16 cellular contexts compared by ENCODE assay signal in genomic region chr7:240128-240676, GRCh38. TPM values are rescaled to one million over a fixed set of nuclear protein-coding genes. Genes with fewer than 3 reads are reported as not detected.
A peak's percentile ranks its signal among the peaks of the same experiment; 100 is the strongest.
DNase-seq lines count a peak whose midpoint lies in the region; ATAC-seq and TF ChIP-seq lines count a peak whose summit lies in the region.
"Had no signal": no experiment of that assay in that cellular context is flagged by ENCODE, and none has a peak within 500 bp of the region (broad histone marks: within the 10 kb centered on the region; RNA-seq: fewer than 3 reads in every experiment).

No MANE protein-coding gene starts in this region.

- H3K4me1 ChIP-seq in PC-9 (replicated peaks; ENCODE audit: insufficient read depth) = peaks cover 42% of the 10 kb centered on the region
- peaks cover 0 to 54% (median 15%) of the 10 kb centered on the region in 3 donors for H3K4me1 ChIP-seq in gastroesophageal sphincter
- H3K4me1 ChIP-seq: BE2C had no signal

- TF ChIP-seq POLR2A in gastroesophageal sphincter (IDR thresholded peaks at IDR 0.05) = no peak

- H3K4me1 Mint-ChIP-seq in activated CD8-positive, alpha-beta T cell treated with anti-CD3 and anti-CD28 coated beads for 36 hours (ENCODE audit: low read depth) = no peaks in the 10 kb centered on the region
- H3K4me1 Mint-ChIP-seq in activated CD8-positive, alpha-beta T cell treated with anti-CD3 and anti-CD28 coated beads, Interleukin-2, amount 10 ng/mL, durations not matched to agents 7 days and 5 days (ENCODE audit: low read depth) = peaks cover 6% of the 10 kb centered on the region
- H3K4me1 Mint-ChIP-seq in activated CD4-positive, alpha-beta memory T cell treated with anti-CD3 and anti-CD28 coated beads for 36 hours (ENCODE audit: low read depth) = no peaks in the 10 kb centered on the region
- H3K4me1 Mint-ChIP-seq: CD8-positive, alpha-beta memory T cell had no signal

- H3K9me3 Mint-ChIP-seq in activated CD8-positive, alpha-beta T cell treated with anti-CD3 and anti-CD28 coated beads for 36 hours = no peaks in the 10 kb centered on the region
- no peaks in the 10 kb centered on the region for H3K9me3 Mint-ChIP-seq in activated CD8-positive, alpha-beta T cell treated with anti-CD3 and anti-CD28 coated beads, Interleukin-2, amount 10 ng/mL, durations not matched to agents 7 days and 5 days (ENCODE audit: insufficient read depth)
- no peaks in the 10 kb centered on the region for H3K9me3 Mint-ChIP-seq in activated CD4-positive, alpha-beta memory T cell treated with anti-CD3 and anti-CD28 coated beads for 36 hours
- H3K9me3 Mint-ChIP-seq: CD8-positive, alpha-beta memory T cell had no signal

- H3K4me3 Mint-ChIP-seq in activated CD8-positive, alpha-beta T cell treated with anti-CD3 and anti-CD28 coated beads for 36 hours = no peak overlapping the region
- no peak overlapping the region for H3K4me3 Mint-ChIP-seq in activated CD8-positive, alpha-beta T cell treated with anti-CD3 and anti-CD28 coated beads, Interleukin-2, amount 10 ng/mL, durations not matched to agents 7 days and 5 days
- H3K4me3 Mint-ChIP-seq in activated CD4-positive, alpha-beta memory T cell treated with anti-CD3 and anti-CD28 coated beads for 36 hours = no peak overlapping the region
- H3K4me3 Mint-ChIP-seq: CD8-positive, alpha-beta memory T cell had no signal

- BruUV-seq in PC-9 (replicated peaks; lab: Mats Ljungman, UMichigan) = no TSS peak

- ATAC-seq in activated CD8-positive, alpha-beta T cell treated with anti-CD3 and anti-CD28 coated beads for 36 hours = peak; percentile 28
- ATAC-seq in activated CD8-positive, alpha-beta T cell treated with anti-CD3 and anti-CD28 coated beads, Interleukin-2, amount 10 ng/mL, durations not matched to agents 7 days and 5 days = no peak
- ATAC-seq in gastroesophageal sphincter = peak; percentile 17
- peak; percentile 8 for ATAC-seq in sciatic nerve

- no peaks in the 10 kb centered on the region for H3K36me3 ChIP-seq in PC-9 (ENCODE audit: low read depth)
- peaks cover 0 to 11% of the 10 kb centered on the region in 2 donors for H3K36me3 ChIP-seq in gastroesophageal sphincter
- H3K36me3 ChIP-seq: BE2C had no signal

- peaks cover 7% of the 10 kb centered on the region; the same call in 1 of the 2 replicates for H3K79me2 ChIP-seq in PC-9 (ENCODE audit: low read depth)

- H2AFZ ChIP-seq in PC-9 = peak overlapping the region; percentile 52; the same call in 1 of the 2 replicates

- TF ChIP-seq EP300 in gastroesophageal sphincter (IDR thresholded peaks at IDR 0.05) = no peak

- H3K4me3 ChIP-seq in PC-9 = peak overlapping the region; percentile 20; the same call in 1 of the 2 replicates
- H3K4me3 ChIP-seq in gastroesophageal sphincter = no peak overlapping the region

- H4K20me1 ChIP-seq in PC-9 (ENCODE audit: insufficient read depth) = no peaks in the 10 kb centered on the region

- peaks cover 4% of the 10 kb centered on the region for H3K27me3 Mint-ChIP-seq in activated CD8-positive, alpha-beta T cell treated with anti-CD3 and anti-CD28 coated beads for 36 hours
- peaks cover 1% of the 10 kb centered on the region for H3K27me3 Mint-ChIP-seq in activated CD8-positive, alpha-beta T cell treated with anti-CD3 and anti-CD28 coated beads, Interleukin-2, amount 10 ng/mL, durations not matched to agents 7 days and 5 days (ENCODE audit: low read depth)
- no peaks in the 10 kb centered on the region for H3K27me3 Mint-ChIP-seq in activated CD4-positive, alpha-beta memory T cell treated with anti-CD3 and anti-CD28 coated beads for 36 hours
- H3K27me3 Mint-ChIP-seq: CD8-positive, alpha-beta memory T cell had no signal

- no peaks in the 10 kb centered on the region for H3K27me3 ChIP-seq in PC-9 (ENCODE audit: insufficient read depth, low read depth)
- no peaks in the 10 kb centered on the region for H3K27me3 ChIP-seq in gastroesophageal sphincter
- H3K27me3 ChIP-seq: BE2C had no signal

- H3K27ac ChIP-seq in PC-9 (peak overlapping the region; percentile 75), gastroesophageal sphincter (peak overlapping the region in 1 of 4 donors; percentile 41)
- H3K27ac ChIP-seq: 22Rv1, HL-60 had no signal

- no peaks in the 10 kb centered on the region for H3K36me3 Mint-ChIP-seq in activated CD8-positive, alpha-beta T cell treated with anti-CD3 and anti-CD28 coated beads for 36 hours (ENCODE audit: low read depth)
- H3K36me3 Mint-ChIP-seq in activated CD8-positive, alpha-beta T cell treated with anti-CD3 and anti-CD28 coated beads, Interleukin-2, amount 10 ng/mL, durations not matched to agents 7 days and 5 days (ENCODE audit: low read depth) = no peaks in the 10 kb centered on the region
- H3K36me3 Mint-ChIP-seq in activated CD4-positive, alpha-beta memory T cell treated with anti-CD3 and anti-CD28 coated beads for 36 hours = no peaks in the 10 kb centered on the region
- H3K36me3 Mint-ChIP-seq: CD8-positive, alpha-beta memory T cell had no signal

- no peak overlapping the region for H3K27ac Mint-ChIP-seq in activated CD8-positive, alpha-beta T cell treated with anti-CD3 and anti-CD28 coated beads for 36 hours
- H3K27ac Mint-ChIP-seq in activated CD8-positive, alpha-beta T cell treated with anti-CD3 and anti-CD28 coated beads, Interleukin-2, amount 10 ng/mL, durations not matched to agents 7 days and 5 days = no peak overlapping the region
- H3K27ac Mint-ChIP-seq in activated CD4-positive, alpha-beta memory T cell treated with anti-CD3 and anti-CD28 coated beads for 36 hours = no peak overlapping the region
- H3K27ac Mint-ChIP-seq: CD8-positive, alpha-beta memory T cell had no signal

- POLR2A ChIA-PET in activated CD8-positive, alpha-beta T cell treated with anti-CD3 and anti-CD28 coated beads for 36 hours (lab: Charles Lee) = no interaction called here
- POLR2A ChIA-PET in activated CD8-positive, alpha-beta T cell treated with anti-CD3 and anti-CD28 coated beads, Interleukin-2, amount 10 ng/mL, durations not matched to agents 7 days and 5 days (lab: Charles Lee) = no interaction called here
- POLR2A ChIA-PET in PC-9 (lab: Charles Lee; ENCODE audit: unreplicated experiment) = interaction anchor here (0.7 to 1.1 kb wide), 2 partner anchors 48 to 71 kb away, joined by 4 to 5 read pairs; no protein-coding TSS in a partner anchor
- POLR2A ChIA-PET in activated CD4-positive, alpha-beta memory T cell treated with anti-CD3 and anti-CD28 coated beads for 36 hours (lab: Charles Lee) = interaction anchor here (0.6 kb wide), 1 partner anchor 11 kb away, joined by 4 read pairs; no protein-coding TSS in a partner anchor

- peaks cover 42% of the 10 kb centered on the region for H3F3A ChIP-seq in PC-9 (ENCODE audit: insufficient read depth, low read depth)

- CTCF ChIA-PET in activated CD8-positive, alpha-beta T cell treated with anti-CD3 and anti-CD28 coated beads for 36 hours (lab: Charles Lee) = no interaction called here
- CTCF ChIA-PET in activated CD8-positive, alpha-beta T cell treated with anti-CD3 and anti-CD28 coated beads, Interleukin-2, amount 10 ng/mL, durations not matched to agents 7 days and 5 days (lab: Charles Lee) = no interaction called here
- CTCF ChIA-PET in PC-9 (lab: Charles Lee) = no interaction called here
- CTCF ChIA-PET in activated CD4-positive, alpha-beta memory T cell treated with anti-CD3 and anti-CD28 coated beads for 36 hours (lab: Charles Lee) = no interaction called here

- no peaks in the 10 kb centered on the region for H3K9me2 ChIP-seq in PC-9 (ENCODE audit: insufficient read depth)

- DNase-seq in activated CD8-positive, alpha-beta T cell treated with anti-CD3 and anti-CD28 coated beads for 36 hours = no peak
- no peak for DNase-seq in activated CD8-positive, alpha-beta T cell treated with anti-CD3 and anti-CD28 coated beads, Interleukin-2, amount 10 ng/mL, durations not matched to agents 7 days and 5 days
- DNase-seq in PC-9 = no peak
- no peak for DNase-seq in sciatic nerve (ENCODE audit: low spot score)
- no peak for DNase-seq in activated CD4-positive, alpha-beta memory T cell treated with anti-CD3 and anti-CD28 coated beads for 36 hours
- no peak for DNase-seq in NCI-H526 (lab: John Stamatoyannopoulos, UW)
- no peak for DNase-seq in SW 1271 (lab: John Stamatoyannopoulos, UW)
- DNase-seq: BE2C; CD8-positive, alpha-beta memory T cell; DMS79 treated with DMSO at 0.1 percent for 48 hours; NCI-H1417 treated with DMSO at 0.1 percent for 48 hours; NCI-H1930 had no signal

- H3K9me3 ChIP-seq in PC-9 (ENCODE audit: insufficient read depth, low read depth) = no peaks in the 10 kb centered on the region
- no peaks in the 10 kb centered on the region for H3K9me3 ChIP-seq in gastroesophageal sphincter

- intact Hi-C loops in activated CD8-positive, alpha-beta T cell treated with anti-CD3 and anti-CD28 coated beads for 36 hours (cut with micrococcal nuclease) = no loop called here
- intact Hi-C loops in PC-9 (cut with micrococcal nuclease; ENCODE audit: unreplicated experiment) (loop anchor here (5.0 kb wide), 1 partner anchor 48 kb away; the partner anchor contains the start of gene FAM20C), sciatic nerve (cut with DNase I) (no loop called here)
- intact Hi-C loops in activated CD4-positive, alpha-beta memory T cell treated with anti-CD3 and anti-CD28 coated beads for 36 hours (cut with micrococcal nuclease) = no loop called here

- peak overlapping the region; percentile 74 for H3K4me2 ChIP-seq in PC-9

- TF ChIP-seq CTCF in activated CD8-positive, alpha-beta T cell treated with anti-CD3 and anti-CD28 coated beads for 36 hours (IDR thresholded peaks at IDR 0.05) = no peak
- TF ChIP-seq CTCF in PC-9 (conservative IDR thresholded peaks at IDR 0.05) (no peak), gastroesophageal sphincter (IDR thresholded peaks at IDR 0.05) (no peak)

RNA-seq across cellular contexts. Expression of gene FAM20C, which starts 47.8 kb away (rescaled TPM):
- total RNA-seq in activated CD8-positive, alpha-beta T cell treated with anti-CD3 and anti-CD28 coated beads for 36 hours = 1 to 10 TPM in 1 of 2 experiments, under 1 TPM in 1; 0.29 to 1.1 TPM
- total RNA-seq in activated CD8-positive, alpha-beta T cell treated with anti-CD3 and anti-CD28 coated beads, Interleukin-2, amount 10 ng/mL, durations not matched to agents 7 days and 5 days = under 1 TPM in 1 of 2 experiments, not detected in 1; 0.74 TPM
- total RNA-seq in PC-9 (2021) (31.0 and 34.0 TPM in 2 replicates), gastroesophageal sphincter (10 to 100 TPM; 41.9 to 87.5 (median 73.6) TPM), sciatic nerve (57.0 TPM)
- total RNA-seq in activated CD4-positive, alpha-beta memory T cell treated with anti-CD3 and anti-CD28 coated beads for 36 hours = under 1 TPM; 0.45 to 0.80 TPM

RNA-seq across cellular contexts. Expression of gene FOXL3, which starts 49.8 kb away (rescaled TPM):
- total RNA-seq in activated CD8-positive, alpha-beta T cell treated with anti-CD3 and anti-CD28 coated beads for 36 hours = not detected
- total RNA-seq in activated CD8-positive, alpha-beta T cell treated with anti-CD3 and anti-CD28 coated beads, Interleukin-2, amount 10 ng/mL, durations not matched to agents 7 days and 5 days = not detected
- total RNA-seq in PC-9 (2021) (not detected in 2 replicates), gastroesophageal sphincter (not detected), sciatic nerve (not detected)
- total RNA-seq in activated CD4-positive, alpha-beta memory T cell treated with anti-CD3 and anti-CD28 coated beads for 36 hours = not detected
- total RNA-seq: CD8-positive, alpha-beta memory T cell; G401 had no signal

Comparison
In these comparisons a context has a peak if more than half of its experiments do, and no peak if none do; other contexts are left out.
1. RNA of gene FAM20C, which starts 47.8 kb away (total RNA-seq): 41.9 to 87.5 TPM in gastroesophageal sphincter, 57.0 TPM in sciatic nerve (single experiment) and 31.0 to 34.0 TPM in PC-9; 0.29 to 1.1 TPM in activated CD8-positive, alpha-beta T cell treated with anti-CD3 and anti-CD28 coated beads for 36 hours, 0.45 to 0.80 TPM in activated CD4-positive, alpha-beta memory T cell treated with anti-CD3 and anti-CD28 coated beads for 36 hours and 0.74 TPM in activated CD8-positive, alpha-beta T cell treated with anti-CD3 and anti-CD28 coated beads, Interleukin-2, amount 10 ng/mL, durations not matched to agents 7 days and 5 days; every median in the first group is over 10 times any median in the second.
2. POLR2A ChIA-PET loops: an anchor here in PC-9 (0.7 to 1.1 kb wide) and activated CD4-positive, alpha-beta memory T cell treated with anti-CD3 and anti-CD28 coated beads for 36 hours (0.6 kb wide); none called in activated CD8-positive, alpha-beta T cell treated with anti-CD3 and anti-CD28 coated beads for 36 hours and activated CD8-positive, alpha-beta T cell treated with anti-CD3 and anti-CD28 coated beads, Interleukin-2, amount 10 ng/mL, durations not matched to agents 7 days and 5 days.